Comparison of ENCODE assay signal across 1 cellular context in genomic region chr1:70727891-70728443, GRCh38.
TF ChIP-seq lines count a peak whose summit lies in the region.

No MANE protein-coding gene starts in this region.

TF ChIP-seq in K562, 482 proteins besides CTCF, POLR2A, EP300 and RAD21:
- TF ChIP-seq HMG20B (CRISPR knock-in tag; IDR thresholded peaks at IDR 0.05) (no peak), RNF219 (CRISPR knock-in tag; IDR thresholded peaks at IDR 0.05) (no peak), GATA2 (CRISPR knock-in tag; IDR thresholded peaks at IDR 0.05) (no peak), KLF10 (CRISPR knock-in tag; IDR thresholded peaks at IDR 0.05) (no peak), SAFB (IDR thresholded peaks at IDR 0.05; ENCODE audit: borderline replicate concordance, low read depth, low read length) (no peak), CHAMP1 (IDR thresholded peaks at IDR 0.05) (no peak), NR1H2 (CRISPR knock-in tag; IDR thresholded peaks at IDR 0.05) (no peak)
